10 cellular contexts compared by ENCODE assay signal in the genomic region with DNA sequence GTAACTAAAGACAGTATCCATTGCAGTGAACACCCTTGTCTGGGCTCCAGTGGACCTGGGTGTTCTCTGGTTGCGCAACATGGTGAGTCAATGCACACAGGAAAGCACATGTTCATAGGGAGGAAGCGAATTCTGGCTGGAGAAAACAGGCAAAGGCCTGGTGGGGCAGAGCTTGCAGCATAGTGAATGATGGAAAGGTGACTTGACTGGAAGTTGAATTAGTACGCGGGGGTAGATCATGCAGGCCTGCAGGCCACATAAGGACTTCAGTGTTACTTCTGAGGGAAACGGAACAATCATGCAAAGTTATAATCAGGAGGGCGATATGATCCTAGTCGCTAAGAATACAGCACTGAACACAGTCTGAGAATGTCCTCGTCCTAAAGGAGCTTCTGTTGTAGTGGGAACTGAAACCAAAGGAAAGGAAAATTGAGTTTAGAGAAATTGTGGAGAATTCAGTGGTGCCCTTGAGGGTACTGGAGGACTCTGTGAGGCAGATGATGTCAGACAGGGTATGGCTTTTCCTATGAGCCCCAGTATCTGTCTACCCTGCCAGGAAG.
A peak's percentile ranks its signal among the peaks of the same experiment; 100 is the strongest.
DNase-seq lines count a peak whose midpoint lies in the region; ATAC-seq, FAIRE-seq and TF ChIP-seq lines count a peak whose summit lies in the region.
"Had no signal": no experiment of that assay in that cellular context is flagged by ENCODE, and none has a peak within 500 bp of the region (broad histone marks: within the 10 kb centered on the region; RNA-seq: fewer than 3 reads in every experiment).

No MANE protein-coding gene starts in this region.

- H3K27me3 ChIP-seq in fibroblast of lung (ENCODE audit: control insufficient read depth, insufficient read depth, low read length): no peaks in the 10 kb centered on the region
- no peaks in the 10 kb centered on the region for H3K27me3 ChIP-seq in pancreas

- H3K79me2 ChIP-seq in fibroblast of lung (ENCODE audit: control insufficient read depth, insufficient read depth, low read length): no peaks in the 10 kb centered on the region

- FAIRE-seq in pancreas (lab: Jason Lieb, UNC): no peak

- intact Hi-C loops in pancreas (cut with DNase I): no loop called here

- no peak overlapping the region for H3K9ac ChIP-seq in fibroblast of lung (ENCODE audit: insufficient read depth, low read length)

- H3K9me3 Mint-ChIP-seq in nephron progenitor cell: no peaks in the 10 kb centered on the region

- ATAC-seq in pancreas (peak in 3 of 4 donors; percentile 77 to 92 (median 92)), HG03571 (IDR thresholded peaks at IDR 0.05; ENCODE audit: unreplicated experiment) (no peak), HG03135 (IDR thresholded peaks at IDR 0.05; ENCODE audit: unreplicated experiment) (no peak)

- no peak overlapping the region for H3K4me2 ChIP-seq in fibroblast of lung (ENCODE audit: extremely low read depth, insufficient read depth, low read length)

- no peaks in the 10 kb centered on the region for H4K20me1 ChIP-seq in fibroblast of lung (ENCODE audit: control insufficient read depth, extremely low read depth, insufficient read depth, low read length)

- peaks cover 15% of the 10 kb centered on the region for H3K4me1 Mint-ChIP-seq in nephron progenitor cell

- no peak overlapping the region for H2AFZ ChIP-seq in fibroblast of lung (ENCODE audit: low read length)

- no peak overlapping the region for H3K27ac Mint-ChIP-seq in nephron progenitor cell

- H3K36me3 ChIP-seq in fibroblast of lung (ENCODE audit: control insufficient read depth, insufficient read depth, low read length) (no peaks in the 10 kb centered on the region), pancreas (no peaks in the 10 kb centered on the region)

- H3K36me3 Mint-ChIP-seq in nephron progenitor cell (ENCODE audit: low read depth): no peaks in the 10 kb centered on the region

- H3K27me3 Mint-ChIP-seq in nephron progenitor cell (ENCODE audit: low read depth, poor library complexity): peaks cover 5% of the 10 kb centered on the region

- 74 to 88% methylated on average over 8 of the region's 8 CpGs for WGBS in pancreas, 2 donors

- H3K4me3 ChIP-seq in fibroblast of lung (replicated peaks in 1 of 4; ENCODE audit: control extremely low read depth in 1 of 4, insufficient read depth in 1 of 4, low read depth in 3 of 4, low read length in 4 of 4) (no peak overlapping the region), pancreas (no peak overlapping the region)

- peak overlapping the region; percentile 49; the same call in 1 of the 2 replicates for H3K27ac ChIP-seq in C4-2B
- H3K27ac ChIP-seq in fibroblast of lung (ENCODE audit: insufficient read depth, low read length): no peak overlapping the region
- peak overlapping the region in 1 of 4 donors; percentile 36 for H3K27ac ChIP-seq in pancreas

- TF ChIP-seq CTCF in C4-2B (conservative IDR thresholded peaks at IDR 0.05) (no peak), fibroblast of lung (conservative IDR thresholded peaks at IDR 0.05 in 1 of 2, IDR thresholded peaks at IDR 0.05 in 1 of 2; ENCODE audit: low read depth in 1 of 2, low read length in 2 of 2) (no peak), pancreas (IDR thresholded peaks at IDR 0.05) (no peak), nephron progenitor cell (IDR thresholded peaks at IDR 0.05) (no peak)

- peak; percentile 96 for DNase-seq in NOMO-1 treated with dmso at 0.1 percent for 144 hours (lab: John Stamatoyannopoulos, UW; ENCODE audit: unreplicated experiment)
- DNase-seq in fibroblast of lung (ENCODE audit: low read depth in 2 of 2): peak; percentile 80 to 85
- DNase-seq in pancreas: peak in 2 of 6 donors; percentile 60 to 67
- DNase-seq in nephron progenitor cell: no peak
- DNase-seq in middle frontal gyrus (ENCODE audit: extremely low spot score, low spot score): no peak
- DNase-seq: DND-41, NCI-H69 had no signal

- peaks cover 7% of the 10 kb centered on the region for H3K4me1 ChIP-seq in fibroblast of lung (ENCODE audit: control insufficient read depth, extremely low read depth, insufficient read depth, low read length)
- H3K4me1 ChIP-seq in pancreas: peaks cover 0 to 6% (median 0%) of the 10 kb centered on the region in 3 donors

- H3K9me3 ChIP-seq in fibroblast of lung (ENCODE audit: control insufficient read depth, insufficient read depth, low read depth, low read length) (no peaks in the 10 kb centered on the region), pancreas (no peaks in the 10 kb centered on the region)

- no peak overlapping the region for H3K4me3 Mint-ChIP-seq in nephron progenitor cell

Comparison
In these comparisons a context has a peak if more than half of its experiments do, and no peak if none do; other contexts are left out.
1. DNase-seq: peak in NOMO-1 treated with dmso at 0.1 percent for 144 hours (single experiment) and fibroblast of lung (2 of 2); none in nephron progenitor cell (single experiment) and middle frontal gyrus (single experiment).
2. ATAC-seq: peak in pancreas (3 of 4); none in HG03571 (single experiment) and HG03135 (single experiment).